Comparison of ENCODE assay signal across 1 cellular context in the genomic region with DNA sequence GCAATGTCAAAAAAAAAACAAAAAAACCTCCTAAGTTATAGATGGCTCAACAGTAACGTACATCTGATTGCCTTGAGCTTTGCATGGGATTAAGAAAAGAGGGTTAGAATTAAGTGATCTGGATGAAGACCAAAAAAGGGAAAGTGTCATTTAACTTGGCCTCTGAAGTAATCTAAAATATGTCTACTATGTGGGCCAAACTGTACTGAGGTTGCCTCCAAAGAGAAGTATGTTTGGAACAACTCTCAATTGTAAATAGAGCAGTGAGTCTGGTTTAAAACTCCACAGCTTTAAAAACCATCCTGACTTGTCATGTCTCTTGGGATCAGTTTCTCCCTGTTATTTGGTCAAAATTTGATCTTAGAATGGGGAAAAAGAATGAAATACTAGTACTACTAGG.
TF ChIP-seq lines count a peak whose summit lies in the region.

No MANE protein-coding gene starts in this region.

TF ChIP-seq in K562, 482 proteins besides CTCF, POLR2A, EP300 and RAD21 (continued from another document):
- 0 out of 4 replicates have a peak, but pooled peaks of 1 of the 2 experiments have one; percentile 32 for TF ChIP-seq BCLAF1 (IDR thresholded peaks at IDR 0.05; ENCODE audit: borderline replicate concordance in 1 of 2, control insufficient read depth in 1 of 2, low read depth in 2 of 2, low read length in 1 of 2)
- TF ChIP-seq PRMT5 (CRISPR knock-in tag; IDR thresholded peaks at IDR 0.05): no peak
- TF ChIP-seq HOXB6 (CRISPR knock-in tag; IDR thresholded peaks at IDR 0.05; ENCODE audit: borderline replicate concordance): no peak
TF ChIP-seq in K562: peak in this region for 5.
